Comparison of ENCODE assay signal across 19 cellular contexts in genomic region chr2:86243272-86243671, GRCh38. TPM values are rescaled to one million over a fixed set of nuclear protein-coding genes. Genes with fewer than 3 reads are reported as not detected.
DNase-seq lines count a peak whose midpoint lies in the region; ATAC-seq, FAIRE-seq and TF ChIP-seq lines count a peak whose summit lies in the region.
"Had no signal": no experiment of that assay in that cellular context is flagged by ENCODE, and none has a peak within 500 bp of the region (broad histone marks: within the 10 kb centered on the region; RNA-seq: fewer than 3 reads in every experiment).

No MANE protein-coding gene starts in this region.

- H3K79me2 ChIP-seq in MM.1S (ENCODE audit: low read length) = no peaks in the 10 kb centered on the region
- no peaks in the 10 kb centered on the region for H3K79me2 ChIP-seq in neural progenitor cell (ENCODE audit: low read depth)

- H3K27ac ChIP-seq in MM.1S (ENCODE audit: low read length) (peak overlapping the region; percentile 83; the same call in 1 of the 2 replicates), gastroesophageal sphincter (peak overlapping the region; percentile 15 to 87 (median 74)), pancreas (peak overlapping the region in 2 of 4 donors; percentile 24 to 41), upper lobe of left lung (no peak overlapping the region), neural progenitor cell (no peak overlapping the region)
- H3K27ac ChIP-seq: A549, RWPE1 had no signal

- H3F3A ChIP-seq in MM.1S (ENCODE audit: insufficient read depth, low read length) (peaks cover 9% of the 10 kb centered on the region), neural progenitor cell (ENCODE audit: low read depth) (no peaks in the 10 kb centered on the region)

- WGBS in gastroesophageal sphincter (ENCODE audit: low coverage in 1 of 2), 2 donors = 45 to 49% methylated on average over 4 to 6 of the region's 6 CpGs
- 73 to 78% methylated on average over 6 of the region's 6 CpGs for WGBS in pancreas, 2 donors
- WGBS in upper lobe of left lung, 2 donors = 69 to 74% methylated on average over 6 of the region's 6 CpGs

- peak overlapping the region; percentile 49; the same call in 1 of the 2 replicates for H3K4me2 ChIP-seq in MM.1S (ENCODE audit: low read depth, low read length)
- H3K4me2 ChIP-seq in neural progenitor cell = no peak overlapping the region
- H3K4me2 ChIP-seq: A549 had no signal

- no peaks in the 10 kb centered on the region for H3K9me2 ChIP-seq in MM.1S (replicated peaks; ENCODE audit: insufficient read depth, low read length)

- no peak overlapping the region for H3K27ac Mint-ChIP-seq in neural progenitor cell
- H3K27ac Mint-ChIP-seq in natural killer cell treated with Interleukin-12 subunit alpha and Interleukin-12 subunit beta and Interleukin-15 and Interleukin-18, amount 100 ng/mL, for 72 hours = no peak overlapping the region
- H3K27ac Mint-ChIP-seq: HFFc6 had no signal

- no peak for TF ChIP-seq CTCF in MM.1S (IDR thresholded peaks at IDR 0.05; ENCODE audit: low read length)
- no peak for TF ChIP-seq CTCF in gastroesophageal sphincter (IDR thresholded peaks at IDR 0.05)
- no peak for TF ChIP-seq CTCF in pancreas (IDR thresholded peaks at IDR 0.05)
- no peak for TF ChIP-seq CTCF in upper lobe of left lung (IDR thresholded peaks at IDR 0.05)
- no peak for TF ChIP-seq CTCF in neural progenitor cell (IDR thresholded peaks at IDR 0.05)

- H3K36me3 ChIP-seq in MM.1S (replicated peaks; ENCODE audit: insufficient read depth, low read length) (no peaks in the 10 kb centered on the region), gastroesophageal sphincter (no peaks in the 10 kb centered on the region), pancreas (no peaks in the 10 kb centered on the region), upper lobe of left lung (no peaks in the 10 kb centered on the region), neural progenitor cell (no peaks in the 10 kb centered on the region)

- TF ChIP-seq POLR2A in gastroesophageal sphincter (IDR thresholded peaks at IDR 0.05) (no peak), upper lobe of left lung (IDR thresholded peaks at IDR 0.05) (no peak)

- no peak for FAIRE-seq in pancreas (lab: Jason Lieb, UNC)
- FAIRE-seq: A549, H54 had no signal

- no peak for TF ChIP-seq EP300 in gastroesophageal sphincter (IDR thresholded peaks at IDR 0.05)
- TF ChIP-seq EP300 in upper lobe of left lung (IDR thresholded peaks at IDR 0.05) = no peak

- H3K4me1 Mint-ChIP-seq in neural progenitor cell = peaks cover 18% of the 10 kb centered on the region
- peaks cover 5% of the 10 kb centered on the region in 2 donors for H3K4me1 Mint-ChIP-seq in natural killer cell treated with Interleukin-12 subunit alpha and Interleukin-12 subunit beta and Interleukin-15 and Interleukin-18, amount 100 ng/mL, for 72 hours (ENCODE audit: low read depth in 2 of 2)

- no peak overlapping the region for H3K4me3 Mint-ChIP-seq in neural progenitor cell
- H3K4me3 Mint-ChIP-seq in natural killer cell treated with Interleukin-12 subunit alpha and Interleukin-12 subunit beta and Interleukin-15 and Interleukin-18, amount 100 ng/mL, for 72 hours = no peak overlapping the region
- H3K4me3 Mint-ChIP-seq: HFFc6 had no signal

- no peak for DNase-seq in MM.1S
- DNase-seq in pancreas = no peak
- DNase-seq in upper lobe of left lung = peak in 1 of 2 donors; percentile 30
- no peak for DNase-seq in neural progenitor cell (ENCODE audit: low spot score)
- no peak for DNase-seq in natural killer cell treated with Interleukin-12 subunit alpha and Interleukin-12 subunit beta and Interleukin-15 and Interleukin-18, amount 100 ng/mL, for 72 hours (ENCODE audit: low spot score)
- DNase-seq: COR-L47, DMS53, HFFc6, IMR-90, NCI-H1105, NCI-H187, NCI-H226, NCI-H524 treated with DMSO at 0.1 percent for 48 hours, PC-3 had no signal

- intact Hi-C loops in pancreas (cut with DNase I) = no loop called here

- H2AFZ ChIP-seq in MM.1S (ENCODE audit: low read length) = no peak overlapping the region
- H2AFZ ChIP-seq in neural progenitor cell (replicated peaks) = no peak overlapping the region

- H3K4me3 ChIP-seq in MM.1S (ENCODE audit: low read length) = no peak overlapping the region
- no peak overlapping the region for H3K4me3 ChIP-seq in gastroesophageal sphincter
- H3K4me3 ChIP-seq in pancreas = no peak overlapping the region
- no peak overlapping the region for H3K4me3 ChIP-seq in upper lobe of left lung
- no peak overlapping the region for H3K4me3 ChIP-seq in neural progenitor cell
- H3K4me3 ChIP-seq: A549 had no signal

- no peaks in the 10 kb centered on the region for H4K20me1 ChIP-seq in MM.1S (ENCODE audit: insufficient read depth, low read length)
- no peaks in the 10 kb centered on the region for H4K20me1 ChIP-seq in neural progenitor cell (ENCODE audit: low read depth)

- peaks cover 2% of the 10 kb centered on the region for H3K36me3 Mint-ChIP-seq in neural progenitor cell
- no peaks in the 10 kb centered on the region for H3K36me3 Mint-ChIP-seq in natural killer cell treated with Interleukin-12 subunit alpha and Interleukin-12 subunit beta and Interleukin-15 and Interleukin-18, amount 100 ng/mL, for 72 hours

- H3K27me3 ChIP-seq in MM.1S (replicated peaks; ENCODE audit: insufficient read depth, low read length) (no peaks in the 10 kb centered on the region), gastroesophageal sphincter (no peaks in the 10 kb centered on the region), pancreas (no peaks in the 10 kb centered on the region), upper lobe of left lung (no peaks in the 10 kb centered on the region), neural progenitor cell (no peaks in the 10 kb centered on the region)

- peaks cover 39% of the 10 kb centered on the region for H3K4me1 ChIP-seq in MM.1S (ENCODE audit: low read length)
- H3K4me1 ChIP-seq in gastroesophageal sphincter = peaks cover 0 to 57% (median 0%) of the 10 kb centered on the region in 3 donors
- peaks cover 0 to 3% (median 0%) of the 10 kb centered on the region in 3 donors for H3K4me1 ChIP-seq in pancreas
- no peaks in the 10 kb centered on the region for H3K4me1 ChIP-seq in upper lobe of left lung
- H3K4me1 ChIP-seq in neural progenitor cell = no peaks in the 10 kb centered on the region
- H3K4me1 ChIP-seq: A549 had no signal

- no peaks in the 10 kb centered on the region for H3K9me3 ChIP-seq in MM.1S (replicated peaks; ENCODE audit: insufficient read depth, low read length)
- H3K9me3 ChIP-seq in gastroesophageal sphincter = no peaks in the 10 kb centered on the region
- no peaks in the 10 kb centered on the region for H3K9me3 ChIP-seq in pancreas
- H3K9me3 ChIP-seq in upper lobe of left lung = no peaks in the 10 kb centered on the region
- H3K9me3 ChIP-seq in neural progenitor cell (ENCODE audit: low read depth) = no peaks in the 10 kb centered on the region
- H3K9me3 ChIP-seq: A549 had no signal

- H3K9ac ChIP-seq in MM.1S (ENCODE audit: low read length) = peak overlapping the region; percentile 46; the same call in 1 of the 2 replicates
- H3K9ac ChIP-seq in neural progenitor cell = no peak overlapping the region

- peaks cover 3% of the 10 kb centered on the region for H3K9me3 Mint-ChIP-seq in neural progenitor cell
- no peaks in the 10 kb centered on the region for H3K9me3 Mint-ChIP-seq in natural killer cell treated with Interleukin-12 subunit alpha and Interleukin-12 subunit beta and Interleukin-15 and Interleukin-18, amount 100 ng/mL, for 72 hours
- H3K9me3 Mint-ChIP-seq: HFFc6 had no signal

- ATAC-seq in gastroesophageal sphincter (no peak), pancreas (peak in 3 of 4 donors; percentile 7 to 43 (median 24)), upper lobe of left lung (ENCODE audit: low FRiP score in 2 of 2) (peak; percentile 11 to 72), HG03457 (IDR thresholded peaks at IDR 0.05; ENCODE audit: unreplicated experiment) (no peak)
- ATAC-seq in natural killer cell treated with Interleukin-12 subunit alpha and Interleukin-12 subunit beta and Interleukin-15 and Interleukin-18, amount 100 ng/mL, for 72 hours = no peak
- ATAC-seq: A549, PC-3 had no signal

- peaks cover 11% of the 10 kb centered on the region for H3K27me3 Mint-ChIP-seq in neural progenitor cell (ENCODE audit: insufficient read depth, low read depth)
- peaks cover 9 to 24% of the 10 kb centered on the region in 2 donors for H3K27me3 Mint-ChIP-seq in natural killer cell treated with Interleukin-12 subunit alpha and Interleukin-12 subunit beta and Interleukin-15 and Interleukin-18, amount 100 ng/mL, for 72 hours

RNA-seq across cellular contexts. Expression of gene MRPL35, which starts 44.0 kb away (rescaled TPM):
- total RNA-seq in gastroesophageal sphincter (10 to 100 TPM; 21.7 to 36.4 (median 30.6) TPM), pancreas (10 to 100 TPM in 4 of 6 donors, 1 to 10 TPM in 2; 6.1 to 17.5 (median 13.9) TPM), upper lobe of left lung (10 to 100 TPM in 5 of 6 donors, 1 to 10 TPM in 1; 9.9 to 21.5 (median 16.6) TPM), neural progenitor cell (ENCODE audit: low replicate concordance) (24.8 and 38.1 TPM in 2 replicates)
- polyA plus RNA-seq in pancreas = 10 to 100 TPM in 1 of 2 donors, 1 to 10 TPM in 1; 9.1 to 12.0 TPM
- 10 to 100 TPM; 58.9 to 66.4 TPM for total RNA-seq in natural killer cell treated with Interleukin-12 subunit alpha and Interleukin-12 subunit beta and Interleukin-15 and Interleukin-18, amount 100 ng/mL, for 72 hours

RNA-seq across cellular contexts. Expression of gene IMMT, which starts 48.0 kb away (rescaled TPM):
- 10 to 100 TPM; 57.3 to 72.3 (median 63.1) TPM for total RNA-seq in gastroesophageal sphincter
- 10 to 100 TPM; 28.7 to 44.5 (median 38.2) TPM for total RNA-seq in pancreas
- 10 to 100 TPM; 18.1 to 39.3 TPM for polyA plus RNA-seq in pancreas
- total RNA-seq in upper lobe of left lung = 10 to 100 TPM; 36.7 to 65.4 (median 54.8) TPM
- total RNA-seq in neural progenitor cell (ENCODE audit: low replicate concordance) = 71.3 and 93.3 TPM in 2 replicates
- total RNA-seq in natural killer cell treated with Interleukin-12 subunit alpha and Interleukin-12 subunit beta and Interleukin-15 and Interleukin-18, amount 100 ng/mL, for 72 hours = 100 to 1,000 TPM; 110 to 157 TPM

Comparison
In these comparisons a context has a peak if more than half of its experiments do, and no peak if none do; other contexts are left out.
1. H3K27ac ChIP-seq: peak in MM.1S (single experiment) and gastroesophageal sphincter (4 of 4); none in upper lobe of left lung (0 of 4) and neural progenitor cell (single experiment).
2. ATAC-seq: peak in pancreas (3 of 4) and upper lobe of left lung (2 of 2); none in gastroesophageal sphincter (single experiment), HG03457 (single experiment) and natural killer cell treated with Interleukin-12 subunit alpha and Interleukin-12 subunit beta and Interleukin-15 and Interleukin-18, amount 100 ng/mL, for 72 hours (0 of 2).